Comparison of ENCODE assay signal across 8 cellular contexts in the genomic region with DNA sequence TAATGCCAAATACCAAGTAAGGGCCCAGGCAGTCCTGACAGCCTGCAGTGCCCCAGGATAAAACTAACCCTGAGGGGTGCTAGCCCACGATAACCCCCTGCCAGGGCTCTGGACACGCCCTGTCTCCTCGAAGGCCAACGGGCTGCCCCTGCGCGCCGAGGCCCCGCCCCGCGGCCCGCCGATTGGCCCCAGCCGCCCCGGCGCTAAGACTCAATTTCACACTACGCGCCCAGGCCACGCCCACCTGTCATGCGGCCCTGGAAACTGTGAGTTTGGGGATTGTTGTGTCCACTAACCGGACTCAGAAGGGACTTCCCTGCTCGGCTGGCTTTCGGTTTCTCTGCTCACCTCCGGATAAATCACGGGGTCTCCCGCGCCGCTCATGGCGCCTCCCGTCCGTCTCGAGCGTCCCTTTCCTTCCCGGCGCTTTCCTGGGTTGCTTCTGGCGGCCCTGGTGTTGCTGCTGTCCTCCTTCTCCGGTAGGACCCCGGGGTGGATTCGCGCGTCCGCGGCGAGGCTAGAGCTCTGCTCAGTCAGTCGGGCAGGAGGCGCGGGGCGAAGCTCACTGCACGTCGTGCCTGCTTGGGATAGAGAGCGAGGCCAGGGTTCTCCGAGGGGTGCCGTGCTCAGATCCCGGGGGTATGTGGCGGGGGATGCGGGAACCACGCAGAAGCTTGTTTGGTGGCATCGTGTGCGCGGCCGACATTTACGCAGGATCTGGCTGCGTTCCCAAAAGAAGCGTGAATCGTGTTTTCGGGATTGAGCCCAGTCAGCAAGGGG. TPM values are rescaled to one million over a fixed set of nuclear protein-coding genes. Genes with fewer than 3 reads are reported as not detected.
A peak's percentile ranks its signal among the peaks of the same experiment; 100 is the strongest.
DNase-seq lines count a peak whose midpoint lies in the region; ATAC-seq, FAIRE-seq and TF ChIP-seq lines count a peak whose summit lies in the region.

A gene (plus strand): TSS at position 282 of the 780 bp plus-strand sequence. CDS start 101 bp downstream, at position 383.

- POLR2A ChIA-PET in AG04449 (lab: Yijun Ruan, JAX), result no interaction called here

- peak within 1 kb of the TSS; percentile 60 for H3K4me3 ChIP-seq in AG04449 (ENCODE audit: low read depth, low read length)
- peak within 1 kb of the TSS; percentile 65 for H3K4me3 ChIP-seq in astrocyte (ENCODE audit: insufficient read depth, low read depth, low read length)
- H3K4me3 ChIP-seq in skeletal muscle satellite cell (ENCODE audit: low read length), result peak within 1 kb of the TSS; percentile 73

- peak within 1 kb of the TSS; percentile 34 for H3K27ac Mint-ChIP-seq in astrocyte (ENCODE audit: unreplicated experiment)

- no peaks in the 10 kb centered on the region for H4K20me1 ChIP-seq in astrocyte (ENCODE audit: insufficient read depth, low read length)

- peak within 1 kb of the TSS; percentile 76 for H3K4me3 Mint-ChIP-seq in astrocyte (ENCODE audit: unreplicated experiment)

- no peaks in the 10 kb centered on the region for H3K4me1 Mint-ChIP-seq in astrocyte (ENCODE audit: low read depth, unreplicated experiment)

- H3K4me2 ChIP-seq in astrocyte (ENCODE audit: low read length), result peak within 1 kb of the TSS; percentile 86
- peak within 1 kb of the TSS; percentile 91 for H3K4me2 ChIP-seq in skeletal muscle satellite cell (ENCODE audit: low read length)

- no peaks in the 10 kb centered on the region for H3K9me3 ChIP-seq in astrocyte (ENCODE audit: insufficient read depth, low read depth, low read length)
- no peaks in the 10 kb centered on the region for H3K9me3 ChIP-seq in skeletal muscle satellite cell (replicated peaks; ENCODE audit: low read length)

- no peak for FAIRE-seq in astrocyte (lab: Jason Lieb, UNC)

- H2AFZ ChIP-seq in astrocyte (ENCODE audit: low read depth, low read length), result peak within 1 kb of the TSS; percentile 81

- H3K4me1 ChIP-seq in astrocyte (ENCODE audit: insufficient read depth, low read length), result peaks cover 10% of the 10 kb centered on the region
- H3K4me1 ChIP-seq in skeletal muscle satellite cell (ENCODE audit: control insufficient read depth, insufficient read depth, low read length), result peaks cover 4% of the 10 kb centered on the region

- H3K27ac ChIP-seq in astrocyte (ENCODE audit: low read depth, low read length), result no peak within 1 kb of the TSS

- no peaks in the 10 kb centered on the region for H3K79me2 ChIP-seq in astrocyte (ENCODE audit: insufficient read depth, low read length)

- H3K9ac ChIP-seq in astrocyte (ENCODE audit: low read length) (peak within 1 kb of the TSS; percentile 28), skeletal muscle satellite cell (ENCODE audit: low read depth, low read length) (no peak within 1 kb of the TSS)

- ATAC-seq in GM19043 (IDR thresholded peaks at IDR 0.05; ENCODE audit: low read depth, unreplicated experiment), result peak; percentile 95
- ATAC-seq in HG03439 (IDR thresholded peaks at IDR 0.05; ENCODE audit: unreplicated experiment), result peak; percentile 86

- DNase-seq in AG04449 (ENCODE audit: low read depth, low spot score) (no peak), T-helper 9 cell (peak; percentile 53), astrocyte (ENCODE audit: low read depth) (peak; percentile 42), hippocampal formation (lab: John Stamatoyannopoulos, UW) (peak; percentile 55 to 71), 8988T (no peak)

- TF ChIP-seq CTCF in AG04449 (IDR thresholded peaks at IDR 0.05; ENCODE audit: insufficient read depth, low read length, missing control alignments), result no peak
- no peak for TF ChIP-seq CTCF in astrocyte (IDR thresholded peaks at IDR 0.05; ENCODE audit: insufficient read depth, low read depth, low read length)

- peaks cover 3% of the 10 kb centered on the region for H3K9me3 Mint-ChIP-seq in astrocyte (ENCODE audit: unreplicated experiment)

- H3K36me3 ChIP-seq in astrocyte (ENCODE audit: insufficient read depth, low read length), result no peaks in the 10 kb centered on the region
- no peaks in the 10 kb centered on the region for H3K36me3 ChIP-seq in skeletal muscle satellite cell (ENCODE audit: insufficient read depth, low read length)

- H3K36me3 Mint-ChIP-seq in astrocyte (ENCODE audit: low read depth, unreplicated experiment), result no peaks in the 10 kb centered on the region

- peaks cover 28% of the 10 kb centered on the region for H3K27me3 Mint-ChIP-seq in astrocyte (ENCODE audit: low read depth, unreplicated experiment)

- H3K27me3 ChIP-seq in astrocyte (ENCODE audit: insufficient read depth, low read length) (peaks cover 12% of the 10 kb centered on the region), skeletal muscle satellite cell (ENCODE audit: control insufficient read depth, insufficient read depth, low read length) (peaks cover 45% of the 10 kb centered on the region)

- CTCF ChIA-PET in AG04449 (lab: Yijun Ruan, JAX), result interaction anchor here (1.0 kb wide), 1 partner anchor 9 kb away, joined by 4 read pairs; no protein-coding TSS in a partner anchor

RNA-seq across cellular contexts. Expression of the gene that starts here (rescaled TPM):
- not detected in 2 replicates for total RNA-seq in astrocyte
- not detected in 2 replicates for total RNA-seq in skeletal muscle satellite cell (2012; rRNA removed)

Comparison
In these comparisons a context has a peak if more than half of its experiments do, and no peak if none do; other contexts are left out.
1. Peak in DNase-seq, H3K4me3 ChIP-seq, H3K9ac ChIP-seq and H3K4me2 ChIP-seq in astrocyte; RNA of the gene not detected or under 1 TPM.
2. DNase-seq: peak in T-helper 9 cell (single experiment) and hippocampal formation (2 of 2); none in AG04449 (single experiment) and 8988T (single experiment).
3. Peak in every context shown above with its lines, with median percentiles within 50 percentile points of each other: H3K4me3 ChIP-seq.